In the genomic region with DNA sequence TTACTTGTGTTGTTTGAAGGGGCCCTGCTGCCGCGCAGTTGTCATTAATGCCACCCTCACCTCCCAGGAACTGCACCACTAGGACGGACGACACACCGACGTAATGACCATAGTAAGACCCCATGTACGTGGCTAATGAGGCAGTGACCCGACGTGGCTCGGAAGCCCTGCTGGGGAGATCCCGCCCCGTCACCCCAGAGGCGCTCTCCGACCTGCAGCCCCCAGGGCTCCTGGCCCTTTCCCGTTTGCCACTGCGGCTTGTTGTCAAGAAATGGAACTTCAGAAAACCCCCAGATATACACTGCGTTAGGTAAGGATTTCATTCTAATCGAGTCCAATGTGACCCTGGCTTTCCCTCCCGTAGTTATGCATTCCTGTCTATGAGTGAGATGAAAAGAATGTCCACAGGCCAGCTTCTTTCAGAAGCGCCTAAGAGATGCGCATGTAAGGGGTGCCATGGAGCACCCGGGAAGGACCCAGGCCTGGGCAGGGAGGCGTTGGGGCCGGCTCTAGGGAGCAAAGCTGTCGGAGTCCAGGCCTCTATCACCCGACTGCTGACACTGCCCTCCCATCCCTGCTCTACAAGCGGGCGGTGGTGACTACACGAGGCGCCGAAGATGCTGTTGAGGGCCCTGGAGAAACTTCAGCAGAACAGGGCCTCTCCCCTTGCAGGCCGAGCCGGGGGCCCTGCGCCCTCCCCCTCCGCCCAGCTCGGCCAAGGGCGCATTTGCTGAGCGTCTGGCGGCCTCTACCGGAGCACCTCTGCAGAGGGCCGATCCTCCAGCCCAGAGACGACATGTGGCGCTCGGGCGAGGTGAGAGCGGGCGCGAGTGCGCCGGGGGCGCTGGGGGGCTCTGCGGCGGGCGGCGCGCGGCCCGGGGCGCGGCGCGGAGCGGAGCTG, we compare ENCODE assay signal across 10 cellular contexts. TPM values are rescaled to one million over a fixed set of nuclear protein-coding genes. Genes with fewer than 3 reads are reported as not detected.
DNase-seq lines count a peak whose midpoint lies in the region; ATAC-seq and TF ChIP-seq lines count a peak whose summit lies in the region.
"Had no signal": no experiment of that assay in that cellular context is flagged by ENCODE, and none has a peak within 500 bp of the region (broad histone marks: within the 10 kb centered on the region; RNA-seq: fewer than 3 reads in every experiment).

TSS of gene GABRA5 (plus strand) at position 765 of the 901 bp plus-strand sequence. CDS start 2,187 bp downstream, outside the sequence.

- CTCF ChIA-PET in BJ (lab: Yijun Ruan, JAX): interaction anchor here (0.6 kb wide), 1 partner anchor 66 kb away, joined by 3 read pairs; no protein-coding TSS in a partner anchor

- H3K36me3 ChIP-seq in BJ (ENCODE audit: control insufficient read depth, insufficient read depth, low read length): no peaks in the 10 kb centered on the region

- ATAC-seq in HG03039 (IDR thresholded peaks at IDR 0.05; ENCODE audit: unreplicated experiment) (no peak), GM21390 (IDR thresholded peaks at IDR 0.05; ENCODE audit: unreplicated experiment) (no peak)
- ATAC-seq: GM12878 had no signal

- TF ChIP-seq CTCF in BJ (IDR thresholded peaks at IDR 0.05; ENCODE audit: insufficient read depth, low read depth, low read length) (0 out of 2 replicates have a peak, but pooled peaks have one; percentile 18), choroid plexus epithelial cell (conservative IDR thresholded peaks at IDR 0.05; ENCODE audit: low read depth, low read length) (no peak)

- H3K27me3 ChIP-seq in BJ (ENCODE audit: control insufficient read depth, insufficient read depth, low read length): peaks cover 5% of the 10 kb centered on the region

- DNase-seq in BJ (ENCODE audit: low read depth): no peak
- peak; percentile 27 for DNase-seq in NCI-H1092 (lab: John Stamatoyannopoulos, UW)
- peak; percentile 35 for DNase-seq in choroid plexus epithelial cell (ENCODE audit: low read depth)
- DNase-seq in lung microvascular endothelial cell (ENCODE audit: low read depth in 2 of 2): peak; percentile 14 to 18
- no peak for DNase-seq in SIG-M5 (lab: John Stamatoyannopoulos, UW)
- no peak for DNase-seq in Kasumi-1 (lab: John Stamatoyannopoulos, UW)
- DNase-seq: activated CD4-positive, CD25-positive, alpha-beta regulatory T cell had no signal

- POLR2A ChIA-PET in BJ (lab: Charles Lee): no interaction called here

- no peak within 1 kb of the TSS for H3K4me3 ChIP-seq in BJ (ENCODE audit: low read depth, low read length)
- H3K4me3 ChIP-seq in choroid plexus epithelial cell (ENCODE audit: low read depth, low read length): no peak within 1 kb of the TSS
- H3K4me3 ChIP-seq: GM12878 had no signal

RNA-seq across cellular contexts. Expression of gene GABRA5, which starts in this region (rescaled TPM):
- polyA plus RNA-seq in BJ (2011; rRNA removed): 0.25 and 0.40 TPM in 2 replicates
- 0.57 TPM in 1 of 2 replicates, not detected in the other for polyA minus RNA-seq in BJ (2011; rRNA and poly(A)+ RNA removed)
- not detected in 2 replicates for total RNA-seq in lung microvascular endothelial cell
- total RNA-seq: GM12878 had no signal

Comparison
In these comparisons a context has a peak if more than half of its experiments do, and no peak if none do; other contexts are left out.
1. Peak in DNase-seq in lung microvascular endothelial cell; RNA of the gene not detected or under 1 TPM.
2. DNase-seq: peak in NCI-H1092 (single experiment) and choroid plexus epithelial cell (single experiment); none in BJ (single experiment), SIG-M5 (single experiment) and Kasumi-1 (0 of 2).